Comparison of ENCODE assay signal across 25 cellular contexts in the genomic region with DNA sequence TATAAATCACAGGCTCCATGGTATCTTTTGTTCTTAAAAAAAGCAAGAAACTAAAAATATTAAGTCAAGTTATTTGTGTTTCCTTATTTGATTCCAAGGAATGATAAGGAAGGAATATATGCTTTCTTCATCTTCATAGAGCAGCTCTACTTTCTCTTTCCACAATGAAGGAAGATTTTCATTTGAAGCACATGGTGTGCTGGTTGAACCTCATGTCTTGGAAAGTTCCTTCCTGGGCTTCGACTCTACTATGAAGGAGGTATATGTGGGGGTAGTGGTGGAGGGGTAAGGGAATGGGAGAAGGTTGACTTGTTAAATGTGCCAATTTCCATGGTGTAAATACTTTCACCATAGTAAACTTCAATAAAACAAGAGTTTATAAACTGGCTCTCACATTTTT.
"Had no signal": no experiment of that assay in that cellular context is flagged by ENCODE, and none has a peak within 500 bp of the region (broad histone marks: within the 10 kb centered on the region; RNA-seq: fewer than 3 reads in every experiment).

No MANE protein-coding gene starts in this region.

- ATAC-seq: K562, Panc1, PC-3 had no signal

- H3K4me2 ChIP-seq: KMS-11, SK-N-SH had no signal

- DNase-seq: MV-4-11; NCI-H1048; NCI-H1105 treated with DMSO at 0.1 percent for 48 hours; NCI-H1417 treated with DMSO at 0.1 percent for 48 hours; NCI-H146; NCI-H187; NCI-H2029; NCI-H2081 treated with DMSO at 0.1 percent for 48 hours; NCI-H2171; NCI-H226; NCI-H446; NCI-H510A; NCI-H524 treated with DMSO at 0.1 percent for 48 hours; NCI-H69; NCI-H774; NK-92 treated with Interleukin-12 subunit alpha and Interleukin-12 subunit beta, amount 100 ng/mL, for 24 hours; PC-3; SHP77; SW 1271 had no signal

- H3K4me3 Mint-ChIP-seq: IgD-negative memory B cell had no signal

- H3K27ac Mint-ChIP-seq: IgD-negative memory B cell had no signal

- H3K9ac ChIP-seq: KMS-11, SK-N-SH had no signal

- H3K27ac ChIP-seq: KMS-11, RWPE1 had no signal

- H3K4me3 ChIP-seq: K562 had no signal

- H3K9me3 ChIP-seq: SK-N-SH had no signal

- H3K36me3 Mint-ChIP-seq: IgD-negative memory B cell had no signal
